23 cellular contexts compared by ENCODE assay signal in genomic region chr12:92886131-92886530, GRCh38. TPM values are rescaled to one million over a fixed set of nuclear protein-coding genes. Genes with fewer than 3 reads are reported as not detected.
A peak's percentile ranks its signal among the peaks of the same experiment; 100 is the strongest.
DNase-seq lines count a peak whose midpoint lies in the region; ATAC-seq and TF ChIP-seq lines count a peak whose summit lies in the region.
"Had no signal": no experiment of that assay in that cellular context is flagged by ENCODE, and none has a peak within 500 bp of the region (broad histone marks: within the 10 kb centered on the region; RNA-seq: fewer than 3 reads in every experiment).

No MANE protein-coding gene starts in this region.

- H3K27me3 ChIP-seq in GM23338 (ENCODE audit: insufficient read depth) (no peaks in the 10 kb centered on the region), mesenchymal stem cell (ENCODE audit: control insufficient read depth in 1 of 2, insufficient read depth in 1 of 2, low read length in 2 of 2) (no peaks in the 10 kb centered on the region)
- H3K27me3 ChIP-seq: BLaER1 treated with 17β-estradiol and CSF1 and Interleukin-3, amounts not matched to agents 10 nM and 100 nM had no signal

- H3K23ac ChIP-seq in mesenchymal stem cell (ENCODE audit: low read length in 2 of 2): no peak overlapping the region

- no peak overlapping the region for H2BK12ac ChIP-seq in mesenchymal stem cell (ENCODE audit: low read length in 2 of 2)

- no peaks in the 10 kb centered on the region; the same call in 1 of the 2 replicates for H3K79me2 ChIP-seq in GM23338 (replicated peaks; ENCODE audit: insufficient read depth)

- DNase-seq in GM23338 (ENCODE audit: low spot score): peak; percentile 17
- peak; percentile 21 for DNase-seq in NCI-H226
- DNase-seq in fibroblast of pulmonary artery (ENCODE audit: low read depth): peak; percentile 14
- peak; percentile 28 for DNase-seq in mesenchymal stem cell
- DNase-seq in NCI-H146 treated with DMSO at 0.1 percent for 48 hours (lab: John Stamatoyannopoulos, UW; ENCODE audit: unreplicated experiment): no peak
- DNase-seq in hepatic stellate cell (ENCODE audit: low spot score): no peak
- DNase-seq: AML-193; CD4-positive, alpha-beta T cell; GOT3; Karpas-422; NCI-H1092; NCI-H1436; NCI-H187 treated with DMSO at 0.1 percent for 48 hours; NCI-H2171 treated with DMSO at 0.1 percent for 48 hours; NCI-H524; NCI-H774; NK-92 treated with Interleukin-12 subunit alpha and Interleukin-12 subunit beta, amount 100 ng/mL, for 24 hours; Right ventricle myocardium superior; RPMI8226 had no signal

- H2BK120ac ChIP-seq in mesenchymal stem cell (ENCODE audit: low read depth, low read length): no peak overlapping the region

- H2BK15ac ChIP-seq in mesenchymal stem cell (ENCODE audit: low read depth, poor library complexity, severe bottlenecking): no peak overlapping the region

- H4K20me1 ChIP-seq in GM23338 (replicated peaks; ENCODE audit: insufficient read depth): 0 out of 2 replicates have a peak, but pooled peaks cover 5% of the 10 kb centered on the region
- H4K20me1 ChIP-seq: BLaER1 treated with 17β-estradiol and CSF1 and Interleukin-3, amounts not matched to agents 10 nM and 100 nM had no signal

- peaks cover 3% of the 10 kb centered on the region for H3K36me3 ChIP-seq in GM23338 (ENCODE audit: insufficient read depth)
- peaks cover 3 to 76% of the 10 kb centered on the region in 2 experiments for H3K36me3 ChIP-seq in mesenchymal stem cell (ENCODE audit: control insufficient read depth in 1 of 2, insufficient read depth in 2 of 2, low read depth in 1 of 2, low read length in 2 of 2)

- no peak overlapping the region for H4K91ac ChIP-seq in mesenchymal stem cell (ENCODE audit: low read length)

- peaks cover 20% of the 10 kb centered on the region for H3K36me3 Mint-ChIP-seq in GM23338 (ENCODE audit: low read depth)

- no peaks in the 10 kb centered on the region for H3K9me3 ChIP-seq in mesenchymal stem cell (ENCODE audit: control insufficient read depth, low read length)
- H3K9me3 ChIP-seq: A549 had no signal

- no peak overlapping the region for H2AFZ ChIP-seq in GM23338
- H2AFZ ChIP-seq in mesenchymal stem cell (ENCODE audit: low read depth, low read length): no peak overlapping the region

- H3K18ac ChIP-seq in mesenchymal stem cell (ENCODE audit: low read depth in 1 of 2, low read length in 2 of 2): no peak overlapping the region

- H3K14ac ChIP-seq in mesenchymal stem cell (ENCODE audit: low read length in 2 of 2): no peak overlapping the region

- H3K27ac ChIP-seq in GM23338 (ENCODE audit: low read depth) (no peak overlapping the region), mesenchymal stem cell (ENCODE audit: low read length, poor library complexity, severe bottlenecking) (no peak overlapping the region)
- H3K27ac ChIP-seq: BLaER1 treated with 17β-estradiol and CSF1 and Interleukin-3, amounts not matched to agents 10 nM and 100 nM had no signal

- H3K4me2 ChIP-seq in GM23338 (no peak overlapping the region), mesenchymal stem cell (ENCODE audit: low read length, poor library complexity, severe bottlenecking) (no peak overlapping the region)
- H3K4me2 ChIP-seq: A549; BLaER1 treated with 17β-estradiol and CSF1 and Interleukin-3, amounts not matched to agents 10 nM and 100 nM had no signal

- no peak overlapping the region for H3K4ac ChIP-seq in mesenchymal stem cell (ENCODE audit: low read depth in 1 of 2, low read length in 2 of 2)

- H3K9me2 ChIP-seq in GM23338 (ENCODE audit: insufficient read depth): no peaks in the 10 kb centered on the region

- ATAC-seq in GM23338 (no peak), GM19395 (IDR thresholded peaks at IDR 0.05; ENCODE audit: unreplicated experiment) (no peak)
- ATAC-seq: A549, HCT116 had no signal

- no peaks in the 10 kb centered on the region for H3K9me3 Mint-ChIP-seq in GM23338
- H3K9me3 Mint-ChIP-seq: CD4-positive, alpha-beta T cell had no signal

- no peak overlapping the region for H4K8ac ChIP-seq in mesenchymal stem cell (ENCODE audit: low read length)

- H3K4me3 ChIP-seq in GM23338: no peak overlapping the region
- no peak overlapping the region for H3K4me3 ChIP-seq in fibroblast of pulmonary artery (replicated peaks; ENCODE audit: low read depth, low read length)
- no peak overlapping the region for H3K4me3 ChIP-seq in mesenchymal stem cell (ENCODE audit: insufficient read depth in 1 of 2, low read depth in 1 of 2, low read length in 2 of 2)
- H3K4me3 ChIP-seq: A549; BLaER1 treated with 17β-estradiol and CSF1 and Interleukin-3, amounts not matched to agents 10 nM and 100 nM had no signal

- no peak for TF ChIP-seq CTCF in GM23338 (conservative IDR thresholded peaks at IDR 0.05; ENCODE audit: low read depth in 2 of 2)
- TF ChIP-seq CTCF in fibroblast of pulmonary artery (IDR thresholded peaks at IDR 0.05; ENCODE audit: low read length, missing control alignments): no peak

- H3K27me3 Mint-ChIP-seq in GM23338 (ENCODE audit: insufficient read depth, low read depth, poor library complexity): no peaks in the 10 kb centered on the region
- H3K27me3 Mint-ChIP-seq: CD4-positive, alpha-beta T cell had no signal

- H3K9ac ChIP-seq in mesenchymal stem cell (ENCODE audit: low read length): no peak overlapping the region
- H3K9ac ChIP-seq: BLaER1 treated with 17β-estradiol and CSF1 and Interleukin-3, amounts not matched to agents 10 nM and 100 nM had no signal

- H2AK5ac ChIP-seq in mesenchymal stem cell (ENCODE audit: low read length, severe bottlenecking): no peak overlapping the region

- no peaks in the 10 kb centered on the region for H3F3A ChIP-seq in GM23338 (replicated peaks; ENCODE audit: low read depth)

- peaks cover 12% of the 10 kb centered on the region for H3K79me1 ChIP-seq in mesenchymal stem cell (replicated peaks; ENCODE audit: low read length, poor library complexity, severe bottlenecking)

- WGBS in mesenchymal stem cell: 86% methylated on average over 2 of the region's 2 CpGs

- no peak overlapping the region for H3K27ac Mint-ChIP-seq in GM23338
- H3K27ac Mint-ChIP-seq: CD4-positive, alpha-beta T cell had no signal

- no peak overlapping the region for H2BK5ac ChIP-seq in mesenchymal stem cell (ENCODE audit: low read depth, low read length, poor library complexity, severe bottlenecking)

- H3K4me1 ChIP-seq in GM23338 (ENCODE audit: insufficient read depth) (no peaks in the 10 kb centered on the region), mesenchymal stem cell (ENCODE audit: control insufficient read depth, insufficient read depth, low read depth, low read length) (no peaks in the 10 kb centered on the region)

- peaks cover 1% of the 10 kb centered on the region; the same call in 2 of the 3 replicates for H3K4me1 Mint-ChIP-seq in GM23338

- H3K4me3 Mint-ChIP-seq in GM23338: no peak overlapping the region
- H3K4me3 Mint-ChIP-seq: CD4-positive, alpha-beta T cell had no signal

TF ChIP-seq in GM23338, 12 proteins besides CTCF, POLR2A, EP300 and RAD21 (continues in another document):
- TF ChIP-seq, protein P1, sequence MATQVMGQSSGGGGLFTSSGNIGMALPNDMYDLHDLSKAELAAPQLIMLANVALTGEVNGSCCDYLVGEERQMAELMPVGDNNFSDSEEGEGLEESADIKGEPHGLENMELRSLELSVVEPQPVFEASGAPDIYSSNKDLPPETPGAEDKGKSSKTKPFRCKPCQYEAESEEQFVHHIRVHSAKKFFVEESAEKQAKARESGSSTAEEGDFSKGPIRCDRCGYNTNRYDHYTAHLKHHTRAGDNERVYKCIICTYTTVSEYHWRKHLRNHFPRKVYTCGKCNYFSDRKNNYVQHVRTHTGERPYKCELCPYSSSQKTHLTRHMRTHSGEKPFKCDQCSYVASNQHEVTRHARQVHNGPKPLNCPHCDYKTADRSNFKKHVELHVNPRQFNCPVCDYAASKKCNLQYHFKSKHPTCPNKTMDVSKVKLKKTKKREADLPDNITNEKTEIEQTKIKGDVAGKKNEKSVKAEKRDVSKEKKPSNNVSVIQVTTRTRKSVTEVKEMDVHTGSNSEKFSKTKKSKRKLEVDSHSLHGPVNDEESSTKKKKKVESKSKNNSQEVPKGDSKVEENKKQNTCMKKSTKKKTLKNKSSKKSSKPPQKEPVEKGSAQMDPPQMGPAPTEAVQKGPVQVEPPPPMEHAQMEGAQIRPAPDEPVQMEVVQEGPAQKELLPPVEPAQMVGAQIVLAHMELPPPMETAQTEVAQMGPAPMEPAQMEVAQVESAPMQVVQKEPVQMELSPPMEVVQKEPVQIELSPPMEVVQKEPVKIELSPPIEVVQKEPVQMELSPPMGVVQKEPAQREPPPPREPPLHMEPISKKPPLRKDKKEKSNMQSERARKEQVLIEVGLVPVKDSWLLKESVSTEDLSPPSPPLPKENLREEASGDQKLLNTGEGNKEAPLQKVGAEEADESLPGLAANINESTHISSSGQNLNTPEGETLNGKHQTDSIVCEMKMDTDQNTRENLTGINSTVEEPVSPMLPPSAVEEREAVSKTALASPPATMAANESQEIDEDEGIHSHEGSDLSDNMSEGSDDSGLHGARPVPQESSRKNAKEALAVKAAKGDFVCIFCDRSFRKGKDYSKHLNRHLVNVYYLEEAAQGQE (IDR thresholded peaks at IDR 0.05; ENCODE audit: unreplicated experiment): no peak

RNA-seq across cellular contexts. Expression of gene EEA1, which starts 43.0 kb away (rescaled TPM):
- total RNA-seq in GM23338 (2014; rRNA removed; shearing (Covaris generic)): 10.0 and 12.5 TPM in 2 replicates
- polyA plus RNA-seq in GM23338 (2016; fragmentation: Nextera tagmentation; extraction: Ambion mirVana): 25.8 and 41.1 TPM in 2 replicates
- polyA plus RNA-seq in mesenchymal stem cell (2013, experiment 1 of 2): 35.6 TPM
- 38.7 TPM for polyA plus RNA-seq in mesenchymal stem cell (2013, experiment 2 of 2)

Comparison
In these comparisons a context has a peak if more than half of its experiments do, and no peak if none do; other contexts are left out.
1. DNase-seq: peak in GM23338 (single experiment), NCI-H226 (single experiment), fibroblast of pulmonary artery (single experiment) and mesenchymal stem cell (single experiment); none in NCI-H146 treated with DMSO at 0.1 percent for 48 hours (single experiment) and hepatic stellate cell (single experiment).